In genomic region chr12:64171715-64172114, GRCh38 we compare ENCODE assay signal across 18 cellular contexts. TPM values are rescaled to one million over a fixed set of nuclear protein-coding genes. Genes with fewer than 3 reads are reported as not detected.
DNase-seq lines count a peak whose midpoint lies in the region; ATAC-seq and TF ChIP-seq lines count a peak whose summit lies in the region.
"Had no signal": no experiment of that assay in that cellular context is flagged by ENCODE, and none has a peak within 500 bp of the region (broad histone marks: within the 10 kb centered on the region; RNA-seq: fewer than 3 reads in every experiment).

No MANE protein-coding gene starts in this region.

- H3K27ac Mint-ChIP-seq in CD4-positive, alpha-beta T cell: no peak overlapping the region
- H3K27ac Mint-ChIP-seq: activated CD8-positive, alpha-beta memory T cell treated with anti-CD3 and anti-CD28 coated beads, Interleukin-2, amount 10 ng/mL, durations not matched to agents 7 days and 5 days; activated naive CD4-positive, alpha-beta T cell treated with anti-CD3 and anti-CD28 coated beads for 36 hours had no signal

- no peak for TF ChIP-seq CTCF in AG10803 (conservative IDR thresholded peaks at IDR 0.05; ENCODE audit: low read length)
- TF ChIP-seq CTCF in mammary epithelial cell (conservative IDR thresholded peaks at IDR 0.05 in 1 of 2, IDR thresholded peaks at IDR 0.05 in 1 of 2; ENCODE audit: extremely low read depth in 1 of 2, insufficient read depth in 1 of 2, low read depth in 1 of 2, low read length in 2 of 2): no peak
- TF ChIP-seq CTCF in CD4-positive, alpha-beta T cell (IDR thresholded peaks at IDR 0.05): no peak

- no peaks in the 10 kb centered on the region for H3K9me3 Mint-ChIP-seq in CD4-positive, alpha-beta T cell
- H3K9me3 Mint-ChIP-seq: activated naive CD4-positive, alpha-beta T cell treated with anti-CD3 and anti-CD28 coated beads for 36 hours; central memory CD8-positive, alpha-beta T cell had no signal

- no peaks in the 10 kb centered on the region for H3K27me3 Mint-ChIP-seq in CD4-positive, alpha-beta T cell
- H3K27me3 Mint-ChIP-seq: activated CD8-positive, alpha-beta memory T cell treated with anti-CD3 and anti-CD28 coated beads, Interleukin-2, amount 10 ng/mL, durations not matched to agents 7 days and 5 days; central memory CD8-positive, alpha-beta T cell had no signal

- H3K4me3 ChIP-seq in AG10803 (ENCODE audit: low read length) (no peak overlapping the region), Karpas-422 (ENCODE audit: low read length) (no peak overlapping the region), mammary epithelial cell (replicated peaks in 1 of 3; ENCODE audit: insufficient read depth in 1 of 3, low read depth in 2 of 3, low read length in 3 of 3) (no peak overlapping the region)
- H3K4me3 ChIP-seq: mucosa of descending colon had no signal

- H3K27me3 ChIP-seq in Karpas-422 (ENCODE audit: low read length) (no peaks in the 10 kb centered on the region), mammary epithelial cell (ENCODE audit: insufficient read depth, low read length) (no peaks in the 10 kb centered on the region)
- no peaks in the 10 kb centered on the region for H3K27me3 ChIP-seq in CD4-positive, alpha-beta T cell (ENCODE audit: control insufficient read depth, insufficient read depth, low read length)

- peaks cover 9% of the 10 kb centered on the region for H3K36me3 Mint-ChIP-seq in CD4-positive, alpha-beta T cell (ENCODE audit: low read depth)
- H3K36me3 Mint-ChIP-seq: activated CD8-positive, alpha-beta memory T cell treated with anti-CD3 and anti-CD28 coated beads, Interleukin-2, amount 10 ng/mL, durations not matched to agents 7 days and 5 days had no signal

- dilution Hi-C loops in mammary epithelial cell (cut with HindIII; ENCODE audit: low sequenced_read_pairs): no loop called here

- H2AFZ ChIP-seq in Karpas-422 (ENCODE audit: low read length) (no peak overlapping the region), mammary epithelial cell (ENCODE audit: low read depth, low read length) (peak overlapping the region; percentile 53)

- no peaks in the 10 kb centered on the region for H3K4me1 Mint-ChIP-seq in CD4-positive, alpha-beta T cell (ENCODE audit: low read depth)
- H3K4me1 Mint-ChIP-seq: central memory CD8-positive, alpha-beta T cell had no signal

- no peak for ATAC-seq in GM18517 (IDR thresholded peaks at IDR 0.05; ENCODE audit: unreplicated experiment)
- ATAC-seq in CD4-positive, alpha-beta T cell (ENCODE audit: poor library complexity): no peak
- ATAC-seq: activated CD8-positive, alpha-beta memory T cell treated with anti-CD3 and anti-CD28 coated beads, Interleukin-2, amount 10 ng/mL, durations not matched to agents 7 days and 5 days; mucosa of descending colon had no signal

- H3K36me3 ChIP-seq in Karpas-422 (ENCODE audit: insufficient read depth, low read length): no peaks in the 10 kb centered on the region
- H3K36me3 ChIP-seq in mammary epithelial cell (ENCODE audit: insufficient read depth, low read length): no peaks in the 10 kb centered on the region

- POLR2A ChIA-PET in CD4-positive, alpha-beta T cell (lab: Charles Lee): no interaction called here

- H3K79me2 ChIP-seq in Karpas-422 (ENCODE audit: low read length) (no peaks in the 10 kb centered on the region), mammary epithelial cell (ENCODE audit: insufficient read depth, low read length) (no peaks in the 10 kb centered on the region)

- WGBS in mammary epithelial cell (ENCODE audit: low coverage, missing lambda C conversion rate): 0% methylated on average over 1 of the region's 1 CpG

- no TSS peak for BruUV-seq in mammary epithelial cell (replicated peaks; lab: Mats Ljungman, UMichigan)

- H3K27ac ChIP-seq in Karpas-422 (ENCODE audit: low read length) (no peak overlapping the region), mammary epithelial cell (ENCODE audit: insufficient read depth, low read depth, low read length) (peak overlapping the region; percentile 64)
- H3K27ac ChIP-seq in CD4-positive, alpha-beta T cell (ENCODE audit: low read depth, low read length): no peak overlapping the region

- peak overlapping the region; percentile 41 for H3K4me2 ChIP-seq in Karpas-422 (ENCODE audit: low read depth, low read length, poor library complexity, severe bottlenecking)
- peak overlapping the region; percentile 69 for H3K4me2 ChIP-seq in mammary epithelial cell (ENCODE audit: insufficient read depth, low read depth, low read length)

- H4K20me1 ChIP-seq in Karpas-422 (ENCODE audit: insufficient read depth, low read depth, low read length) (no peaks in the 10 kb centered on the region), mammary epithelial cell (ENCODE audit: insufficient read depth, low read length) (no peaks in the 10 kb centered on the region)

- H3K4me3 Mint-ChIP-seq in CD4-positive, alpha-beta T cell: no peak overlapping the region
- H3K4me3 Mint-ChIP-seq: activated CD8-positive, alpha-beta memory T cell treated with anti-CD3 and anti-CD28 coated beads, Interleukin-2, amount 10 ng/mL, durations not matched to agents 7 days and 5 days; activated naive CD4-positive, alpha-beta T cell treated with anti-CD3 and anti-CD28 coated beads for 36 hours; central memory CD8-positive, alpha-beta T cell had no signal

- intact Hi-C loops in mammary epithelial cell (cut with micrococcal nuclease): loop anchor here (1.0 kb wide), 1 partner anchor 10 kb away; no protein-coding TSS in a partner anchor
- intact Hi-C loops in CD4-positive, alpha-beta T cell (cut with DNase I, micrococcal nuclease): no loop called here

- H3K9ac ChIP-seq in Karpas-422 (ENCODE audit: low read length) (no peak overlapping the region), mammary epithelial cell (ENCODE audit: insufficient read depth, low read length) (no peak overlapping the region)

- H3K4me1 ChIP-seq in Karpas-422 (ENCODE audit: low read length) (peaks cover 22% of the 10 kb centered on the region), mammary epithelial cell (ENCODE audit: insufficient read depth, low read length) (peaks cover 33% of the 10 kb centered on the region)

- in situ Hi-C loops in mammary epithelial cell (cut with MboI; ENCODE audit: low sequenced_read_pairs in 2 of 2): no loop called here

- no peaks in the 10 kb centered on the region for H3K9me3 ChIP-seq in Karpas-422 (ENCODE audit: low read length)
- no peaks in the 10 kb centered on the region for H3K9me3 ChIP-seq in mammary epithelial cell (replicated peaks; ENCODE audit: insufficient read depth, low read length)
- H3K9me3 ChIP-seq in CD4-positive, alpha-beta T cell (ENCODE audit: control insufficient read depth, low read length): no peaks in the 10 kb centered on the region
- H3K9me3 ChIP-seq: mucosa of descending colon had no signal

- CTCF ChIA-PET in mammary epithelial cell (lab: Charles Lee; ENCODE audit: low non-redundant PET): no interaction called here
- CTCF ChIA-PET in CD4-positive, alpha-beta T cell (lab: Charles Lee): no interaction called here

- DNase-seq in AG10803 (ENCODE audit: low read depth) (peak; percentile 59), Karpas-422 (no peak), mammary epithelial cell (peak; percentile 56), kidney tubule cell (ENCODE audit: low spot score) (peak; percentile 97), SHP77 (lab: John Stamatoyannopoulos, UW) (no peak)
- DNase-seq in stimulated activated CD4-positive, alpha-beta T cell treated with anti-CD3 and anti-CD28 coated beads, Interleukin-4, amount 100 ng/mL, for 1 hour: no peak
- no peak for DNase-seq in CD4-positive, alpha-beta T cell
- DNase-seq: activated CD8-positive, alpha-beta memory T cell treated with anti-CD3 and anti-CD28 coated beads, Interleukin-2, amount 10 ng/mL, durations not matched to agents 7 days and 5 days; activated naive CD4-positive, alpha-beta T cell treated with anti-CD3 and anti-CD28 coated beads for 36 hours; DMS79 treated with DMSO at 0.1 percent for 48 hours; KG1; mucosa of descending colon; NCI-H187 treated with DMSO at 0.1 percent for 48 hours; posterior cingulate gyrus; Right ventricle myocardium superior; stimulated activated CD8-positive, alpha-beta memory T cell treated with anti-CD3 and anti-CD28 coated beads, Interleukin-4, amount 100 ng/mL, for 48 hours had no signal

- no peaks in the 10 kb centered on the region for H3K9me2 ChIP-seq in Karpas-422 (replicated peaks; ENCODE audit: insufficient read depth, low read length)

RNA-seq across cellular contexts. Expression of gene KICS2, which starts 50.4 kb away (rescaled TPM):
- 13.0 and 30.7 TPM in 2 replicates for total RNA-seq in Karpas-422 (2014; rRNA removed; shearing (Covaris generic); ENCODE audit: low replicate concordance)
- 10 to 100 TPM; 10.7 to 14.5 TPM for total RNA-seq in mammary epithelial cell
- polyA plus RNA-seq in mammary epithelial cell: 5.1 TPM
- 12.3 TPM for polyA minus RNA-seq in mammary epithelial cell
- 10 to 100 TPM; 13.6 to 14.0 TPM for total RNA-seq in CD4-positive, alpha-beta T cell

Comparison
In these comparisons a context has a peak if more than half of its experiments do, and no peak if none do; other contexts are left out.
1. DNase-seq: peak in AG10803 (single experiment), mammary epithelial cell (single experiment) and kidney tubule cell (single experiment); none in Karpas-422 (single experiment), SHP77 (0 of 2), stimulated activated CD4-positive, alpha-beta T cell treated with anti-CD3 and anti-CD28 coated beads, Interleukin-4, amount 100 ng/mL, for 1 hour (single experiment) and CD4-positive, alpha-beta T cell (0 of 10).